9 cellular contexts compared by ENCODE assay signal in genomic region chrX:70476934-70477733, GRCh38. TPM values are rescaled to one million over a fixed set of nuclear protein-coding genes. Genes with fewer than 3 reads are reported as not detected.
A peak's percentile ranks its signal among the peaks of the same experiment; 100 is the strongest.
DNase-seq lines count a peak whose midpoint lies in the region; TF ChIP-seq lines count a peak whose summit lies in the region.
"Had no signal": no experiment of that assay in that cellular context is flagged by ENCODE, and none has a peak within 500 bp of the region (broad histone marks: within the 10 kb centered on the region; RNA-seq: fewer than 3 reads in every experiment).

No MANE protein-coding gene starts in this region.

- H3K9me3 ChIP-seq in endodermal cell (ENCODE audit: control insufficient read depth, low read length) = no peaks in the 10 kb centered on the region

- H3K27ac Mint-ChIP-seq in endodermal cell = peak overlapping the region; percentile 79
- H3K27ac Mint-ChIP-seq in nephron progenitor cell = peak overlapping the region; percentile 96

- no peak overlapping the region for H3K27ac ChIP-seq in endodermal cell (ENCODE audit: low read depth, low read length)

- no peak for TF ChIP-seq CTCF in endodermal cell (conservative IDR thresholded peaks at IDR 0.05)
- TF ChIP-seq CTCF in nephron progenitor cell (IDR thresholded peaks at IDR 0.05) = no peak

- DNase-seq in DMS53 treated with DMSO at 0.1 percent for 48 hours (lab: John Stamatoyannopoulos, UW; ENCODE audit: unreplicated experiment) = peak; percentile 52
- peak; percentile 28 for DNase-seq in NCI-H2227 treated with DMSO at 0.1 percent for 48 hours (lab: John Stamatoyannopoulos, UW)
- peak; percentile 82 for DNase-seq in endodermal cell
- no peak for DNase-seq in nephron progenitor cell
- no peak for DNase-seq in hippocampal formation (lab: John Stamatoyannopoulos, UW)
- DNase-seq in AG08395 (ENCODE audit: low spot score) = no peak
- no peak for DNase-seq in activated CD4-positive, alpha-beta T cell treated with anti-CD3 and anti-CD28 coated beads for 48 hours
- DNase-seq in GF-D8 (lab: John Stamatoyannopoulos, UW) = no peak
- DNase-seq: stimulated activated CD4-positive, alpha-beta T cell treated with anti-CD3 and anti-CD28 coated beads, Interleukin-2, amount 100 ng/mL, for 24 hours had no signal

- peaks cover 19% of the 10 kb centered on the region for H3K36me3 Mint-ChIP-seq in endodermal cell (ENCODE audit: low read depth)
- H3K36me3 Mint-ChIP-seq in nephron progenitor cell (ENCODE audit: low read depth) = peaks cover 27% of the 10 kb centered on the region

- H3K4me3 ChIP-seq in endodermal cell (ENCODE audit: low read length) = no peak overlapping the region

- H3K27me3 Mint-ChIP-seq in endodermal cell (ENCODE audit: insufficient read depth) = no peaks in the 10 kb centered on the region
- peaks cover 4% of the 10 kb centered on the region for H3K27me3 Mint-ChIP-seq in nephron progenitor cell (ENCODE audit: low read depth, poor library complexity)

- no peaks in the 10 kb centered on the region for H3K27me3 ChIP-seq in endodermal cell (ENCODE audit: control insufficient read depth, insufficient read depth, low read length, poor library complexity, severe bottlenecking)

- H3K36me3 ChIP-seq in endodermal cell (ENCODE audit: control insufficient read depth, insufficient read depth, low read length) = peaks cover 7% of the 10 kb centered on the region

- H3K9ac ChIP-seq in endodermal cell (ENCODE audit: extremely low read depth, low read length, poor library complexity, severe bottlenecking) = no peak overlapping the region

- peaks cover 59% of the 10 kb centered on the region for H3K4me1 Mint-ChIP-seq in endodermal cell
- H3K4me1 Mint-ChIP-seq in nephron progenitor cell = peaks cover 76% of the 10 kb centered on the region

- peaks cover 14% of the 10 kb centered on the region for H3K4me1 ChIP-seq in endodermal cell (ENCODE audit: control insufficient read depth, insufficient read depth, low read length)

- H3K9me3 Mint-ChIP-seq in endodermal cell = peaks cover 54% of the 10 kb centered on the region
- H3K9me3 Mint-ChIP-seq in nephron progenitor cell = peaks cover 53% of the 10 kb centered on the region

- H3K4me3 Mint-ChIP-seq in endodermal cell = no peak overlapping the region
- H3K4me3 Mint-ChIP-seq in nephron progenitor cell = peak overlapping the region; percentile 29

- WGBS in endodermal cell (ENCODE audit: insufficient coverage in 1 of 2, insufficient read length in 1 of 2), 2 experiments = 33 to 80% methylated on average over 1 to 12 of the region's 13 CpGs

RNA-seq across cellular contexts. Expression of gene DLG3, which starts 32.5 kb away (rescaled TPM):
- total RNA-seq in endodermal cell = 10 to 100 TPM; 53.9 to 59.4 TPM
- polyA plus RNA-seq in endodermal cell (2013, experiment 1 of 2) = 33.7 TPM
- polyA plus RNA-seq in endodermal cell (2013, experiment 2 of 2) = 31.8 TPM

RNA-seq across cellular contexts. Expression of gene GDPD2, which starts 54.0 kb away (rescaled TPM):
- 1 to 10 TPM in 1 of 2 donors, under 1 TPM in 1; 0.55 to 1.5 TPM for total RNA-seq in endodermal cell
- polyA plus RNA-seq in endodermal cell (2013, experiment 1 of 2) = 14.0 TPM
- 10.5 TPM for polyA plus RNA-seq in endodermal cell (2013, experiment 2 of 2)

Comparison
In these comparisons a context has a peak if more than half of its experiments do, and no peak if none do; other contexts are left out.
1. DNase-seq: peak in DMS53 treated with DMSO at 0.1 percent for 48 hours (single experiment), NCI-H2227 treated with DMSO at 0.1 percent for 48 hours (single experiment) and endodermal cell (single experiment); none in nephron progenitor cell (single experiment), hippocampal formation (0 of 2), AG08395 (single experiment), activated CD4-positive, alpha-beta T cell treated with anti-CD3 and anti-CD28 coated beads for 48 hours (single experiment) and GF-D8 (single experiment).